In the genomic region with DNA sequence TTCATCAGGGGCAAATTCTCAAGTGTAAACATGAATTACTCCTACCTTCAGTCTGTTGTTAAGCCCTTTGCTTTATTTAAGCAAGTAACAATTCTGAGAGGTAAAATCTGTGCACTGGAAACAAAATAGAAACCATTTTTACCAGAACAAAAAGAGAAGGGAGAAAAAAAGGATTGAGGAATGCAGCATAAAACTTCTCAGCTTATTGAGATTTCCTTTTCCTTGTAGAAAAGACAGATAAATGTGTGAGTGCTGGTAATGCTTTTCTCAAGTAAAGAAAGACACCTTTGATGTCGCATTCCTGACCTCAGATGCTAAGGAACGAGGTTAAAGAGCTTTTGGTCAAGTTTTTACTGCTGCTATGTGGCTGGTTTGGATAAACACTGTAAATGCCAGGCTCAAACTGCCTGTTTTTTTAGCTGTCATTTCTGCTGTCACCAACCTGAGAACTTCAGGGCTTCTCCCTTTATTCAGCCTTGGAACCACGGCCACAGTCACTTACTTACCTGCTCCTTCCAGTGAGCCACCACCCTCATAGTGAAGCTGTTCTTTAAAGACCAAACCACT, we compare ENCODE assay signal across 1 cellular context.
TF ChIP-seq lines count a peak whose summit lies in the region.

No MANE protein-coding gene starts in this region.

TF ChIP-seq in H1, 55 proteins besides CTCF, POLR2A, EP300 and RAD21:
- no peak for TF ChIP-seq NANOG (IDR thresholded peaks at IDR 0.05; ENCODE audit: insufficient read depth, low read depth, low read length, poor library complexity, severe bottlenecking)
- no peak for TF ChIP-seq KDM5A (IDR thresholded peaks at IDR 0.05; ENCODE audit: low read length)
- TF ChIP-seq, protein P1, sequence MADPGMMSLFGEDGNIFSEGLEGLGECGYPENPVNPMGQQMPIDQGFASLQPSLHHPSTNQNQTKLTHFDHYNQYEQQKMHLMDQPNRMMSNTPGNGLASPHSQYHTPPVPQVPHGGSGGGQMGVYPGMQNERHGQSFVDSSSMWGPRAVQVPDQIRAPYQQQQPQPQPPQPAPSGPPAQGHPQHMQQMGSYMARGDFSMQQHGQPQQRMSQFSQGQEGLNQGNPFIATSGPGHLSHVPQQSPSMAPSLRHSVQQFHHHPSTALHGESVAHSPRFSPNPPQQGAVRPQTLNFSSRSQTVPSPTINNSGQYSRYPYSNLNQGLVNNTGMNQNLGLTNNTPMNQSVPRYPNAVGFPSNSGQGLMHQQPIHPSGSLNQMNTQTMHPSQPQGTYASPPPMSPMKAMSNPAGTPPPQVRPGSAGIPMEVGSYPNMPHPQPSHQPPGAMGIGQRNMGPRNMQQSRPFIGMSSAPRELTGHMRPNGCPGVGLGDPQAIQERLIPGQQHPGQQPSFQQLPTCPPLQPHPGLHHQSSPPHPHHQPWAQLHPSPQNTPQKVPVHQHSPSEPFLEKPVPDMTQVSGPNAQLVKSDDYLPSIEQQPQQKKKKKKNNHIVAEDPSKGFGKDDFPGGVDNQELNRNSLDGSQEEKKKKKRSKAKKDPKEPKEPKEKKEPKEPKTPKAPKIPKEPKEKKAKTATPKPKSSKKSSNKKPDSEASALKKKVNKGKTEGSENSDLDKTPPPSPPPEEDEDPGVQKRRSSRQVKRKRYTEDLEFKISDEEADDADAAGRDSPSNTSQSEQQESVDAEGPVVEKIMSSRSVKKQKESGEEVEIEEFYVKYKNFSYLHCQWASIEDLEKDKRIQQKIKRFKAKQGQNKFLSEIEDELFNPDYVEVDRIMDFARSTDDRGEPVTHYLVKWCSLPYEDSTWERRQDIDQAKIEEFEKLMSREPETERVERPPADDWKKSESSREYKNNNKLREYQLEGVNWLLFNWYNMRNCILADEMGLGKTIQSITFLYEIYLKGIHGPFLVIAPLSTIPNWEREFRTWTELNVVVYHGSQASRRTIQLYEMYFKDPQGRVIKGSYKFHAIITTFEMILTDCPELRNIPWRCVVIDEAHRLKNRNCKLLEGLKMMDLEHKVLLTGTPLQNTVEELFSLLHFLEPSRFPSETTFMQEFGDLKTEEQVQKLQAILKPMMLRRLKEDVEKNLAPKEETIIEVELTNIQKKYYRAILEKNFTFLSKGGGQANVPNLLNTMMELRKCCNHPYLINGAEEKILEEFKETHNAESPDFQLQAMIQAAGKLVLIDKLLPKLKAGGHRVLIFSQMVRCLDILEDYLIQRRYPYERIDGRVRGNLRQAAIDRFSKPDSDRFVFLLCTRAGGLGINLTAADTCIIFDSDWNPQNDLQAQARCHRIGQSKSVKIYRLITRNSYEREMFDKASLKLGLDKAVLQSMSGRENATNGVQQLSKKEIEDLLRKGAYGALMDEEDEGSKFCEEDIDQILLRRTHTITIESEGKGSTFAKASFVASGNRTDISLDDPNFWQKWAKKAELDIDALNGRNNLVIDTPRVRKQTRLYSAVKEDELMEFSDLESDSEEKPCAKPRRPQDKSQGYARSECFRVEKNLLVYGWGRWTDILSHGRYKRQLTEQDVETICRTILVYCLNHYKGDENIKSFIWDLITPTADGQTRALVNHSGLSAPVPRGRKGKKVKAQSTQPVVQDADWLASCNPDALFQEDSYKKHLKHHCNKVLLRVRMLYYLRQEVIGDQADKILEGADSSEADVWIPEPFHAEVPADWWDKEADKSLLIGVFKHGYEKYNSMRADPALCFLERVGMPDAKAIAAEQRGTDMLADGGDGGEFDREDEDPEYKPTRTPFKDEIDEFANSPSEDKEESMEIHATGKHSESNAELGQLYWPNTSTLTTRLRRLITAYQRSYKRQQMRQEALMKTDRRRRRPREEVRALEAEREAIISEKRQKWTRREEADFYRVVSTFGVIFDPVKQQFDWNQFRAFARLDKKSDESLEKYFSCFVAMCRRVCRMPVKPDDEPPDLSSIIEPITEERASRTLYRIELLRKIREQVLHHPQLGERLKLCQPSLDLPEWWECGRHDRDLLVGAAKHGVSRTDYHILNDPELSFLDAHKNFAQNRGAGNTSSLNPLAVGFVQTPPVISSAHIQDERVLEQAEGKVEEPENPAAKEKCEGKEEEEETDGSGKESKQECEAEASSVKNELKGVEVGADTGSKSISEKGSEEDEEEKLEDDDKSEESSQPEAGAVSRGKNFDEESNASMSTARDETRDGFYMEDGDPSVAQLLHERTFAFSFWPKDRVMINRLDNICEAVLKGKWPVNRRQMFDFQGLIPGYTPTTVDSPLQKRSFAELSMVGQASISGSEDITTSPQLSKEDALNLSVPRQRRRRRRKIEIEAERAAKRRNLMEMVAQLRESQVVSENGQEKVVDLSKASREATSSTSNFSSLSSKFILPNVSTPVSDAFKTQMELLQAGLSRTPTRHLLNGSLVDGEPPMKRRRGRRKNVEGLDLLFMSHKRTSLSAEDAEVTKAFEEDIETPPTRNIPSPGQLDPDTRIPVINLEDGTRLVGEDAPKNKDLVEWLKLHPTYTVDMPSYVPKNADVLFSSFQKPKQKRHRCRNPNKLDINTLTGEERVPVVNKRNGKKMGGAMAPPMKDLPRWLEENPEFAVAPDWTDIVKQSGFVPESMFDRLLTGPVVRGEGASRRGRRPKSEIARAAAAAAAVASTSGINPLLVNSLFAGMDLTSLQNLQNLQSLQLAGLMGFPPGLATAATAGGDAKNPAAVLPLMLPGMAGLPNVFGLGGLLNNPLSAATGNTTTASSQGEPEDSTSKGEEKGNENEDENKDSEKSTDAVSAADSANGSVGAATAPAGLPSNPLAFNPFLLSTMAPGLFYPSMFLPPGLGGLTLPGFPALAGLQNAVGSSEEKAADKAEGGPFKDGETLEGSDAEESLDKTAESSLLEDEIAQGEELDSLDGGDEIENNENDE (IDR thresholded peaks at IDR 0.05; ENCODE audit: insufficient replicate concordance, low read length), result peak; percentile 4
- TF ChIP-seq RNF2 (IDR thresholded peaks at IDR 0.05; ENCODE audit: borderline replicate concordance, low read depth, low read length, missing control alignments, poor library complexity, severe bottlenecking), result no peak
TF ChIP-seq in H1: peak in this region for 1.
